Comparison of ENCODE assay signal across 1 cellular context in the genomic region with DNA sequence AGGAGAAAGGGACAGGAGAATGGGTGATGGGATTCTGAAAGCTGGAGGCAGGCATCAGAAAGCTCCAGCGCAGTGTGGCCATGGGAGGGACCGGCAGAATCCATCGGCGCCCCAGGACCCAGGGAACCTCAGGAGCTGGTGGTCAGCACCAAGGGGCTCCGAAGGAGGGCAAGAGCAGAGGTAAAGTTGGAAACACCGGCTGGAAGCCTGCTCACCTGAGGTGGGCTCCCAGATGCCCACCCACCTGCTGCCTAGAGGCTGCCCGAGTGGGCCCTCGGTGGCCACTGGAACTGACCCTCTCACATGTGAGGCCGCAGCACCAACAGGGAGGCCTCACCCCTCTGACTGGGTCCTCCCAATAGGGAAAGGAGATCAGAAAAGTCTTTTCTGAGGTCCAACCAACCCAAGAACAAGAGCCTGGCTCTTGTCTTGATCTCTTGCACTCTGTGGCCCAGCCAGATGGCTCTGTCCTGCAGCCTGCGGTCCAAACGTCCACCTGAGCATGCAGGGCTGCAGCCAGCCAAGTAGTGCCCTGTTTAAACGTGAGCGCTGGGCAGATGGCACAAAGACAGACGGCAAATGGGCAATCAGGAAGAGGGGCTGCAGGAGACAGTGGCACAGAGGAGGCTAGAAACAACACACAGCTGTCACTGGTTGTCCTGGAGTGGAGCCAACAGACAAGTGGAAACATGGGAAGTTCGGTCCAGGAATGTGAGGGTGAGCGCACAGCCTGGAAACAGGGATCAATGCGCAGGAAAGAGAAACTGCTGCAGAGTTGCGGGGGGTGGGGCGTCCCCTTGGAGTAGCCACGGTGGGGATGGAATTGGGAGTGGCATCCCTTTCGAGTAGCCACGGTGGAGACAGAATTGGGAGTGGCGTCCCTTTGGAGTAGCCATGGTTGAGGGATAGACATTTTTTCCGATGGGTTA.
TF ChIP-seq lines count a peak whose summit lies in the region.

No MANE protein-coding gene starts in this region.

TF ChIP-seq in IMR-90, 13 proteins besides CTCF, POLR2A, EP300 and RAD21 (continued from another document):
- TF ChIP-seq, protein P1, sequence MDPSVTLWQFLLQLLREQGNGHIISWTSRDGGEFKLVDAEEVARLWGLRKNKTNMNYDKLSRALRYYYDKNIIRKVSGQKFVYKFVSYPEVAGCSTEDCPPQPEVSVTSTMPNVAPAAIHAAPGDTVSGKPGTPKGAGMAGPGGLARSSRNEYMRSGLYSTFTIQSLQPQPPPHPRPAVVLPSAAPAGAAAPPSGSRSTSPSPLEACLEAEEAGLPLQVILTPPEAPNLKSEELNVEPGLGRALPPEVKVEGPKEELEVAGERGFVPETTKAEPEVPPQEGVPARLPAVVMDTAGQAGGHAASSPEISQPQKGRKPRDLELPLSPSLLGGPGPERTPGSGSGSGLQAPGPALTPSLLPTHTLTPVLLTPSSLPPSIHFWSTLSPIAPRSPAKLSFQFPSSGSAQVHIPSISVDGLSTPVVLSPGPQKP (IDR thresholded peaks at IDR 0.05; ENCODE audit: borderline replicate concordance, low read depth, low read length): no peak
- no peak for TF ChIP-seq SMC3 (IDR thresholded peaks at IDR 0.05; ENCODE audit: low read depth, low read length)
- TF ChIP-seq NFE2L2 (IDR thresholded peaks at IDR 0.05; ENCODE audit: low read depth, low read length): no peak
- TF ChIP-seq BHLHE40 (IDR thresholded peaks at IDR 0.05; ENCODE audit: low read depth, low read length): no peak
- TF ChIP-seq MAZ (IDR thresholded peaks at IDR 0.05; ENCODE audit: borderline replicate concordance, low read depth, low read length): no peak
- TF ChIP-seq RCOR1 (IDR thresholded peaks at IDR 0.05; ENCODE audit: insufficient replicate concordance, low read length): no peak
- TF ChIP-seq, protein P2, sequence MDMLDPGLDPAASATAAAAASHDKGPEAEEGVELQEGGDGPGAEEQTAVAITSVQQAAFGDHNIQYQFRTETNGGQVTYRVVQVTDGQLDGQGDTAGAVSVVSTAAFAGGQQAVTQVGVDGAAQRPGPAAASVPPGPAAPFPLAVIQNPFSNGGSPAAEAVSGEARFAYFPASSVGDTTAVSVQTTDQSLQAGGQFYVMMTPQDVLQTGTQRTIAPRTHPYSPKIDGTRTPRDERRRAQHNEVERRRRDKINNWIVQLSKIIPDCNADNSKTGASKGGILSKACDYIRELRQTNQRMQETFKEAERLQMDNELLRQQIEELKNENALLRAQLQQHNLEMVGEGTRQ (IDR thresholded peaks at IDR 0.05; ENCODE audit: low read depth, low read length): no peak
- TF ChIP-seq MAFK (IDR thresholded peaks at IDR 0.05; ENCODE audit: low read depth, low read length): no peak
- no peak for TF ChIP-seq CEBPB (IDR thresholded peaks at IDR 0.05; ENCODE audit: low read depth, low read length)
